ENCODE assay signal across 19 cellular contexts in genomic region chr15:90756916-90757315, GRCh38.
"Had no signal": no experiment of that assay in that cellular context is flagged by ENCODE, and none has a peak within 500 bp of the region (broad histone marks: within the 10 kb centered on the region; RNA-seq: fewer than 3 reads in every experiment).

No MANE protein-coding gene starts in this region.

- H3K4me1 Mint-ChIP-seq: activated naive CD8-positive, alpha-beta T cell treated with anti-CD3 and anti-CD28 coated beads, Interleukin-2, amount 50 U/mL, for 24 hours had no signal

- H3K27me3 Mint-ChIP-seq: activated CD4-positive, alpha-beta memory T cell treated with anti-CD3 and anti-CD28 coated beads for 36 hours; activated naive CD8-positive, alpha-beta T cell treated with anti-CD3 and anti-CD28 coated beads, Interleukin-2, amount 50 U/mL, for 24 hours had no signal

- H3K4me2 ChIP-seq: hepatocyte had no signal

- H3K27ac ChIP-seq: cardiac muscle cell, colonic mucosa, hepatocyte, psoas muscle, SJCRH30, testis had no signal

- H3K27ac Mint-ChIP-seq: activated CD4-positive, alpha-beta memory T cell treated with anti-CD3 and anti-CD28 coated beads for 36 hours had no signal

- H3K27me3 ChIP-seq: cardiac muscle cell, colonic mucosa, hepatocyte, right lobe of liver, SJCRH30, testis had no signal

- H3K36me3 ChIP-seq: cardiac muscle cell, colonic mucosa, right lobe of liver had no signal

- DNase-seq: activated CD4-positive, alpha-beta memory T cell treated with anti-CD3 and anti-CD28 coated beads for 36 hours; activated naive CD4-positive, alpha-beta T cell treated with Interleukin-2 at 50 U/mL for 16 hours; activated naive CD8-positive, alpha-beta T cell treated with anti-CD3 and anti-CD28 coated beads, Interleukin-2, amount 50 U/mL, for 24 hours; activated T-cell treated with anti-CD3 and anti-CD28 coated beads, Interleukin-2, amount 50 U/mL, for 48 hours; colonic mucosa; effector memory CD4-positive, alpha-beta T cell; erythroblast; left ventricle myocardium superior; mesenchymal stem cell; psoas muscle; right lobe of liver; SJCRH30; stimulated activated CD4-positive, alpha-beta T cell treated with anti-CD3 and anti-CD28 coated beads, Interleukin-2, amount 100 ng/mL, for 24 hours; stimulated activated naive CD4-positive, alpha-beta T cell treated with Interleukin-2 at 50 U/mL for 16 hours; testis had no signal

- ATAC-seq: activated naive CD8-positive, alpha-beta T cell treated with anti-CD3 and anti-CD28 coated beads, Interleukin-2, amount 50 U/mL, for 24 hours; left ventricle myocardium superior; psoas muscle had no signal

- H3K4me3 ChIP-seq: cardiac muscle cell, colonic mucosa, hepatocyte, psoas muscle, right lobe of liver, SJCRH30, testis had no signal

- H2AFZ ChIP-seq: hepatocyte had no signal

- H3K79me2 ChIP-seq: hepatocyte had no signal

- FAIRE-seq: TTC549, urothelium cell line had no signal

- H3K9me3 Mint-ChIP-seq: activated CD4-positive, alpha-beta memory T cell treated with anti-CD3 and anti-CD28 coated beads for 36 hours; activated naive CD8-positive, alpha-beta T cell treated with anti-CD3 and anti-CD28 coated beads, Interleukin-2, amount 50 U/mL, for 24 hours had no signal

- H3K4me3 Mint-ChIP-seq: activated CD4-positive, alpha-beta memory T cell treated with anti-CD3 and anti-CD28 coated beads for 36 hours; activated naive CD8-positive, alpha-beta T cell treated with anti-CD3 and anti-CD28 coated beads, Interleukin-2, amount 50 U/mL, for 24 hours had no signal

- H3K4me1 ChIP-seq: colonic mucosa, psoas muscle, right lobe of liver, SJCRH30 had no signal

- H3K9me3 ChIP-seq: colonic mucosa, psoas muscle, right lobe of liver, SJCRH30, testis had no signal
